9 cellular contexts compared by ENCODE assay signal in the genomic region with DNA sequence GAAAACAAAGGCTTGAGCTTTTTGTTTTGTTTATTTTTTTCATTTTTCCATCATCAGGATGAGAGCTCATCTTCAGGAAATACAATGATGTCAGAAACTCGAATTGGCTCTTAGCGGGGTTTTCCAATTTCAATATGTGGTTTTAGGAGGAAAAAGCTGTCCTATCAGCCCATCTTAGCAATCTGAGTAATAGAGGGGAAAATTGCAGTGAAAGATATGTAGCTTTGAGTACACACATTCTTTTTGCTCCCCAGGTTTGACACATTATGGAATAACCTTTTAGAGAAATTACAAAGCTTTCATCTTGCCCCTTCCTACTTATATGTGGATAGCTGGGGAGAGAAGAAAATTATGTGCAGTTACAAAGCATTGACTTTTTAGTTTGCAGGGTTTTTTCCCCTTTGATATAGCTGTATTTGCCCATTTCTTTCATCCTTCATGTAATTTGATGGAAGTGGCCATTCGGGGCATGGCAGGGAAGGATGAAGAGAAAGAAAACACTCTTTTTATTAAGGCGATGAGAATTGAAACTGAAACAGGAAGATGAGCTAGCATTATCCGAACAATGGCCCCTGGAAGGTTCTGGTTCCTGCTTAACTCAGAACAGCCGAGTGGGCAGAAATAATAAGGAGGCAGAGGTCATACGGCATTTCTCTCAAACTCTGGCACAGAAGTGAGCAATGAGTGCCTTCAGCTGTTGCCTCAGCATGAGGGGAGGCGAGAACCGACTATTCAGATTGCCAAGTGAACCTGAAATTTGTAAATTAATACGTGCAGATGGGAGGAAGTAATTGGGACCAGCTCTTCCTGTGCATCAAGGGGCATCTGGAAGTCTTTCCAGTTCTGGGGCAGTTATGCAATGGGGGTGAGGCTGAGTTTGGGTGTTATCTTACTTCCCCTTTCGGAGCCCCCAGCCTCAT.
DNase-seq lines count a peak whose midpoint lies in the region; ATAC-seq and TF ChIP-seq lines count a peak whose summit lies in the region.
"Had no signal": no experiment of that assay in that cellular context is flagged by ENCODE, and none has a peak within 500 bp of the region (broad histone marks: within the 10 kb centered on the region; RNA-seq: fewer than 3 reads in every experiment).

No MANE protein-coding gene starts in this region.

- no peak overlapping the region for H3K27ac Mint-ChIP-seq in naive thymus-derived CD8-positive, alpha-beta T cell

- DNase-seq in SK-N-SH (no peak), PC-9 (no peak), NCI-H1694 (lab: John Stamatoyannopoulos, UW) (no peak), iPS-NIHi7 (ENCODE audit: extremely low spot score) (no peak)
- no peak for DNase-seq in naive thymus-derived CD8-positive, alpha-beta T cell
- DNase-seq in activated effector memory CD4-positive, alpha-beta T cell treated with Interleukin-2 at 50 U/mL for 16 hours, result no peak
- DNase-seq: posterior cingulate gyrus had no signal

- no peaks in the 10 kb centered on the region for H3K9me2 ChIP-seq in SK-N-SH
- no peaks in the 10 kb centered on the region; the same call in 1 of the 2 replicates for H3K9me2 ChIP-seq in PC-9 (ENCODE audit: insufficient read depth)

- H4K20me1 ChIP-seq in SK-N-SH (ENCODE audit: insufficient read depth), result no peaks in the 10 kb centered on the region
- no peaks in the 10 kb centered on the region for H4K20me1 ChIP-seq in PC-9 (ENCODE audit: insufficient read depth)

- H3K4me3 Mint-ChIP-seq in naive thymus-derived CD8-positive, alpha-beta T cell, result peak overlapping the region in 9 of 10 donors; percentile 13 to 73 (median 43)

- ATAC-seq in SK-N-SH treated with all-trans-retinoic acid at 6 μM for 48 hours, result no peak
- ATAC-seq in HG02884 (IDR thresholded peaks at IDR 0.05; ENCODE audit: unreplicated experiment), result peak; percentile 60
- no peak for ATAC-seq in naive thymus-derived CD8-positive, alpha-beta T cell

- H3K79me2 ChIP-seq in SK-N-SH (ENCODE audit: insufficient read depth) (no peaks in the 10 kb centered on the region), PC-9 (ENCODE audit: low read depth) (no peaks in the 10 kb centered on the region)

- H3K4me3 ChIP-seq in SK-N-SH (ENCODE audit: low read depth in 2 of 2, low read length in 1 of 2) (no peak overlapping the region; a peak in 1 of 4 replicates), PC-9 (peak overlapping the region; percentile 10; the same call in 1 of the 2 replicates)

- H3K27me3 ChIP-seq in SK-N-SH (ENCODE audit: insufficient read depth) (no peaks in the 10 kb centered on the region), PC-9 (ENCODE audit: insufficient read depth, low read depth) (peaks cover 21% of the 10 kb centered on the region; the same call in 1 of the 2 replicates)

- H3K27me3 Mint-ChIP-seq in naive thymus-derived CD8-positive, alpha-beta T cell, result peaks cover 2 to 12% (median 6%) of the 10 kb centered on the region in 5 donors

- peaks cover 0 to 10% (median 2%) of the 10 kb centered on the region in 9 donors for H3K9me3 Mint-ChIP-seq in naive thymus-derived CD8-positive, alpha-beta T cell

- TF ChIP-seq EP300 in SK-N-SH (IDR thresholded peaks at IDR 0.05; ENCODE audit: borderline replicate concordance in 1 of 2, low read depth in 1 of 2, low read length in 1 of 2), result no peak

- H3K4me2 ChIP-seq in SK-N-SH (no peak overlapping the region), PC-9 (peak overlapping the region; percentile 5; the same call in 1 of the 2 replicates)

- no TSS peak for BruUV-seq in PC-9 (replicated peaks; lab: Mats Ljungman, UMichigan)

- no peak for TF ChIP-seq RAD21 in SK-N-SH (IDR thresholded peaks at IDR 0.05; ENCODE audit: low read length)

- H2AFZ ChIP-seq in SK-N-SH (ENCODE audit: low read depth), result 0 out of 2 replicates have a peak overlapping the region, but pooled peaks have one; percentile 16
- no peak overlapping the region for H2AFZ ChIP-seq in PC-9

- POLR2A ChIA-PET in SK-N-SH (lab: Yijun Ruan, JAX), result no interaction called here
- POLR2A ChIA-PET in PC-9 (lab: Charles Lee; ENCODE audit: unreplicated experiment), result no interaction called here
- POLR2A ChIA-PET in naive thymus-derived CD8-positive, alpha-beta T cell (lab: Charles Lee), result no interaction called here

- H3K36me3 ChIP-seq in SK-N-SH (replicated peaks in 1 of 2; ENCODE audit: control insufficient read depth in 1 of 2, insufficient read depth in 2 of 2, low read length in 1 of 2) (no peaks in the 10 kb centered on the region), PC-9 (ENCODE audit: low read depth) (no peaks in the 10 kb centered on the region)

- WGBS in SK-N-SH (ENCODE audit: low lambda C conversion rate), result 22% methylated on average over 11 of the region's 11 CpGs

- intact Hi-C loops in PC-9 (cut with micrococcal nuclease; ENCODE audit: unreplicated experiment), result no loop called here

- CTCF ChIA-PET in SK-N-SH (lab: Yijun Ruan, JAX) (interaction anchor here (0.6 kb wide), 1 partner anchor 682 kb away, joined by 3 read pairs; no protein-coding TSS in a partner anchor), PC-9 (lab: Charles Lee) (no interaction called here)

- no peak overlapping the region for H3K27ac ChIP-seq in SK-N-SH (ENCODE audit: low read depth in 2 of 2, low read length in 1 of 2)
- no peak overlapping the region for H3K27ac ChIP-seq in PC-9

- no peaks in the 10 kb centered on the region for H3K36me3 Mint-ChIP-seq in naive thymus-derived CD8-positive, alpha-beta T cell

- H3F3A ChIP-seq in SK-N-SH (replicated peaks; ENCODE audit: insufficient read depth) (no peaks in the 10 kb centered on the region), PC-9 (ENCODE audit: insufficient read depth, low read depth) (no peaks in the 10 kb centered on the region)

- TF ChIP-seq CTCF in SK-N-SH (IDR thresholded peaks at IDR 0.05) (no peak), PC-9 (conservative IDR thresholded peaks at IDR 0.05) (no peak)

- H3K4me1 Mint-ChIP-seq in naive thymus-derived CD8-positive, alpha-beta T cell, result peaks cover 0 to 8% (median 2%) of the 10 kb centered on the region in 4 donors

- H3K4me1 ChIP-seq in SK-N-SH (ENCODE audit: control insufficient read depth in 1 of 2, insufficient read depth in 2 of 2, low read depth in 1 of 2, low read length in 1 of 2) (no peaks in the 10 kb centered on the region; a peak in 2 of 4 replicates), PC-9 (replicated peaks; ENCODE audit: insufficient read depth) (no peaks in the 10 kb centered on the region)

- no peaks in the 10 kb centered on the region for H3K9me3 ChIP-seq in SK-N-SH
- no peaks in the 10 kb centered on the region for H3K9me3 ChIP-seq in PC-9 (ENCODE audit: insufficient read depth, low read depth)

- H3K9ac ChIP-seq in SK-N-SH, result no peak overlapping the region

TF ChIP-seq in SK-N-SH, 30 proteins besides CTCF, POLR2A, EP300 and RAD21:
- TF ChIP-seq FOSL2 (IDR thresholded peaks at IDR 0.05; ENCODE audit: borderline replicate concordance, low read depth), result no peak
- TF ChIP-seq, protein P1, sequence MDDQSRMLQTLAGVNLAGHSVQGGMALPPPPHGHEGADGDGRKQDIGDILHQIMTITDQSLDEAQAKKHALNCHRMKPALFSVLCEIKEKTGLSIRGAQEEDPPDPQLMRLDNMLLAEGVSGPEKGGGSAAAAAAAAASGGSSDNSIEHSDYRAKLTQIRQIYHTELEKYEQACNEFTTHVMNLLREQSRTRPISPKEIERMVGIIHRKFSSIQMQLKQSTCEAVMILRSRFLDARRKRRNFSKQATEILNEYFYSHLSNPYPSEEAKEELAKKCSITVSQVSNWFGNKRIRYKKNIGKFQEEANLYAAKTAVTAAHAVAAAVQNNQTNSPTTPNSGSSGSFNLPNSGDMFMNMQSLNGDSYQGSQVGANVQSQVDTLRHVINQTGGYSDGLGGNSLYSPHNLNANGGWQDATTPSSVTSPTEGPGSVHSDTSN (IDR thresholded peaks at IDR 0.05), result no peak
- TF ChIP-seq RFX5 (IDR thresholded peaks at IDR 0.05; ENCODE audit: low read length), result no peak

TF ChIP-seq in SK-N-SH treated with all-trans-retinoic acid at 6 μM for 48 hours, 23 proteins besides CTCF, POLR2A, EP300 and RAD21 (continues in another document):
- no peak for TF ChIP-seq ESRRG (CRISPR knock-in tag; IDR thresholded peaks at IDR 0.05)
- TF ChIP-seq, protein P2, sequence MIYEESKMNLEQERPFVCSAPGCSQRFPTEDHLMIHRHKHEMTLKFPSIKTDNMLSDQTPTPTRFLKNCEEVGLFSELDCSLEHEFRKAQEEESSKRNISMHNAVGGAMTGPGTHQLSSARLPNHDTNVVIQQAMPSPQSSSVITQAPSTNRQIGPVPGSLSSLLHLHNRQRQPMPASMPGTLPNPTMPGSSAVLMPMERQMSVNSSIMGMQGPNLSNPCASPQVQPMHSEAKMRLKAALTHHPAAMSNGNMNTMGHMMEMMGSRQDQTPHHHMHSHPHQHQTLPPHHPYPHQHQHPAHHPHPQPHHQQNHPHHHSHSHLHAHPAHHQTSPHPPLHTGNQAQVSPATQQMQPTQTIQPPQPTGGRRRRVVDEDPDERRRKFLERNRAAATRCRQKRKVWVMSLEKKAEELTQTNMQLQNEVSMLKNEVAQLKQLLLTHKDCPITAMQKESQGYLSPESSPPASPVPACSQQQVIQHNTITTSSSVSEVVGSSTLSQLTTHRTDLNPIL (CRISPR knock-in tag; IDR thresholded peaks at IDR 0.05; ENCODE audit: low read depth), result no peak
- TF ChIP-seq OSR1 (CRISPR knock-in tag; IDR thresholded peaks at IDR 0.05), result no peak
- no peak for TF ChIP-seq ZNF565 (CRISPR knock-in tag; conservative IDR thresholded peaks at IDR 0.05; ENCODE audit: low read depth)
- no peak for TF ChIP-seq PPARA (CRISPR knock-in tag; IDR thresholded peaks at IDR 0.05; ENCODE audit: borderline replicate concordance)
- no peak for TF ChIP-seq ARNTL (CRISPR knock-in tag; IDR thresholded peaks at IDR 0.05; ENCODE audit: borderline replicate concordance, low read depth)
- TF ChIP-seq, protein P3, sequence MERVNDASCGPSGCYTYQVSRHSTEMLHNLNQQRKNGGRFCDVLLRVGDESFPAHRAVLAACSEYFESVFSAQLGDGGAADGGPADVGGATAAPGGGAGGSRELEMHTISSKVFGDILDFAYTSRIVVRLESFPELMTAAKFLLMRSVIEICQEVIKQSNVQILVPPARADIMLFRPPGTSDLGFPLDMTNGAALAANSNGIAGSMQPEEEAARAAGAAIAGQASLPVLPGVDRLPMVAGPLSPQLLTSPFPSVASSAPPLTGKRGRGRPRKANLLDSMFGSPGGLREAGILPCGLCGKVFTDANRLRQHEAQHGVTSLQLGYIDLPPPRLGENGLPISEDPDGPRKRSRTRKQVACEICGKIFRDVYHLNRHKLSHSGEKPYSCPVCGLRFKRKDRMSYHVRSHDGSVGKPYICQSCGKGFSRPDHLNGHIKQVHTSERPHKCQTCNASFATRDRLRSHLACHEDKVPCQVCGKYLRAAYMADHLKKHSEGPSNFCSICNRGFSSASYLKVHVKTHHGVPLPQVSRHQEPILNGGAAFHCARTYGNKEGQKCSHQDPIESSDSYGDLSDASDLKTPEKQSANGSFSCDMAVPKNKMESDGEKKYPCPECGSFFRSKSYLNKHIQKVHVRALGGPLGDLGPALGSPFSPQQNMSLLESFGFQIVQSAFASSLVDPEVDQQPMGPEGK (CRISPR knock-in tag; IDR thresholded peaks at IDR 0.05; ENCODE audit: borderline replicate concordance), result no peak
